ENCODE assay signal across 1 cellular context in the genomic region with DNA sequence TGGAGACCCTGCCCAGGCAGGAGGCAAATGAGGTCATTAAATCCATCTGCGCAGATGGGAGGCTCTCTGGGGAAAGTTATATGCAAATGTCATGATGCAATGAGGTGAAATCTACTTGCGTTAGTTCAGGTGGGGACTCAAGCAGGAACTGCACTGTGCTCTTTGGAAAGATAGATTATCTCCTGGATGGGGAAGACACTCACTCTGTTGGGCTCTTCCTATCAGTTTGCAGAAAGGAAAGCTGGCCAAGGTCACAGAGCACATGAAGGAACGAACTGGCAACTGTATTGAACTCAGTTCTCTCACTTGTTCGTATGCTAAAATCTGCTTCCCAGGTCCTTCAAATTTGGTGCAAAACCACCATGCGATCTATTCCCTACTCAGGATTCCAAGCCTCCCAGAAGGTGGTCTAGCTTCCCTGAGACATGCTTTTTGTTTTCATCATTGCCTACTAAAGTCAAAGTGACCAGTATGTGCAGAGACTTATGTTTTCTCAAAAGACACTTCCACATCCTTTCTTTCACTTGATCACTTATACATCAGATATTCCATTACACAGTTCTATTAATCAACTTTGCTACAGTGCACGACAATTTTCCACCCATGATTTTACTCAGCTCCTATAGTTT.
A peak's percentile ranks its signal among the peaks of the same experiment; 100 is the strongest.
TF ChIP-seq lines count a peak whose summit lies in the region.

No MANE protein-coding gene starts in this region.

TF ChIP-seq in K562, 482 proteins besides CTCF, POLR2A, EP300 and RAD21 (continued from another document and continues in another):
- TF ChIP-seq, protein P1, sequence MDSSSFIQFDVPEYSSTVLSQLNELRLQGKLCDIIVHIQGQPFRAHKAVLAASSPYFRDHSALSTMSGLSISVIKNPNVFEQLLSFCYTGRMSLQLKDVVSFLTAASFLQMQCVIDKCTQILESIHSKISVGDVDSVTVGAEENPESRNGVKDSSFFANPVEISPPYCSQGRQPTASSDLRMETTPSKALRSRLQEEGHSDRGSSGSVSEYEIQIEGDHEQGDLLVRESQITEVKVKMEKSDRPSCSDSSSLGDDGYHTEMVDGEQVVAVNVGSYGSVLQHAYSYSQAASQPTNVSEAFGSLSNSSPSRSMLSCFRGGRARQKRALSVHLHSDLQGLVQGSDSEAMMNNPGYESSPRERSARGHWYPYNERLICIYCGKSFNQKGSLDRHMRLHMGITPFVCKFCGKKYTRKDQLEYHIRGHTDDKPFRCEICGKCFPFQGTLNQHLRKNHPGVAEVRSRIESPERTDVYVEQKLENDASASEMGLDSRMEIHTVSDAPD (CRISPR knock-in tag; IDR thresholded peaks at IDR 0.05), result no peak
- TF ChIP-seq ZSCAN29 (IDR thresholded peaks at IDR 0.05), result no peak
- TF ChIP-seq ZNF436 (CRISPR knock-in tag; IDR thresholded peaks at IDR 0.05), result no peak
- 0 out of 4 replicates have a peak, but pooled peaks of 1 of the 2 experiments have one; percentile 23 for TF ChIP-seq TEAD1 (CRISPR knock-in tag; IDR thresholded peaks at IDR 0.05)
- no peak for TF ChIP-seq RAD51 (IDR thresholded peaks at IDR 0.05; ENCODE audit: borderline replicate concordance, low read depth)
- peak; percentile 94 for TF ChIP-seq JUN (IDR thresholded peaks at IDR 0.05; ENCODE audit: borderline replicate concordance, low read depth, low read length)
- TF ChIP-seq JUN (CRISPR knock-in tag; IDR thresholded peaks at IDR 0.05; ENCODE audit: borderline replicate concordance), result no peak
- no peak for TF ChIP-seq TBP (optimal IDR thresholded peaks at IDR 0.05; ENCODE audit: low read depth, low read length)
- TF ChIP-seq ZNF699 (CRISPR knock-in tag; IDR thresholded peaks at IDR 0.05; ENCODE audit: insufficient replicate concordance), result no peak
- TF ChIP-seq SP2 (IDR thresholded peaks at IDR 0.05; ENCODE audit: extremely low read depth, low read depth, low read length, poor library complexity, severe bottlenecking), result no peak
- no peak for TF ChIP-seq MAFF (IDR thresholded peaks at IDR 0.05; ENCODE audit: low read length)
- TF ChIP-seq, protein P2, sequence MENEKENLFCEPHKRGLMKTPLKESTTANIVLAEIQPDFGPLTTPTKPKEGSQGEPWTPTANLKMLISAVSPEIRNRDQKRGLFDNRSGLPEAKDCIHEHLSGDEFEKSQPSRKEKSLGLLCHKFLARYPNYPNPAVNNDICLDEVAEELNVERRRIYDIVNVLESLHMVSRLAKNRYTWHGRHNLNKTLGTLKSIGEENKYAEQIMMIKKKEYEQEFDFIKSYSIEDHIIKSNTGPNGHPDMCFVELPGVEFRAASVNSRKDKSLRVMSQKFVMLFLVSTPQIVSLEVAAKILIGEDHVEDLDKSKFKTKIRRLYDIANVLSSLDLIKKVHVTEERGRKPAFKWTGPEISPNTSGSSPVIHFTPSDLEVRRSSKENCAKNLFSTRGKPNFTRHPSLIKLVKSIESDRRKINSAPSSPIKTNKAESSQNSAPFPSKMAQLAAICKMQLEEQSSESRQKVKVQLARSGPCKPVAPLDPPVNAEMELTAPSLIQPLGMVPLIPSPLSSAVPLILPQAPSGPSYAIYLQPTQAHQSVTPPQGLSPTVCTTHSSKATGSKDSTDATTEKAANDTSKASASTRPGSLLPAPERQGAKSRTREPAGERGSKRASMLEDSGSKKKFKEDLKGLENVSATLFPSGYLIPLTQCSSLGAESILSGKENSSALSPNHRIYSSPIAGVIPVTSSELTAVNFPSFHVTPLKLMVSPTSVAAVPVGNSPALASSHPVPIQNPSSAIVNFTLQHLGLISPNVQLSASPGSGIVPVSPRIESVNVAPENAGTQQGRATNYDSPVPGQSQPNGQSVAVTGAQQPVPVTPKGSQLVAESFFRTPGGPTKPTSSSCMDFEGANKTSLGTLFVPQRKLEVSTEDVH (IDR thresholded peaks at IDR 0.05; ENCODE audit: low read depth, partially characterized antibody), result peak; percentile 52
- no peak for TF ChIP-seq SRSF9 (IDR thresholded peaks at IDR 0.05; ENCODE audit: borderline replicate concordance, low read depth, low read length)
- no peak for TF ChIP-seq NFE2L1 (tag; IDR thresholded peaks at IDR 0.05; ENCODE audit: borderline replicate concordance, low read depth)
- TF ChIP-seq ATF1 (CRISPR knock-in tag; IDR thresholded peaks at IDR 0.05), result no peak
- TF ChIP-seq ATF1 (tag; IDR thresholded peaks at IDR 0.05), result peak; percentile 76; the same call in 1 of the 2 replicates
- no peak for TF ChIP-seq IRF2 (CRISPR knock-in tag; IDR thresholded peaks at IDR 0.05)
- TF ChIP-seq NEUROD1 (IDR thresholded peaks at IDR 0.05; ENCODE audit: borderline replicate concordance, low read depth, low read length, partially characterized antibody), result peak; percentile 50
- TF ChIP-seq, protein P3, sequence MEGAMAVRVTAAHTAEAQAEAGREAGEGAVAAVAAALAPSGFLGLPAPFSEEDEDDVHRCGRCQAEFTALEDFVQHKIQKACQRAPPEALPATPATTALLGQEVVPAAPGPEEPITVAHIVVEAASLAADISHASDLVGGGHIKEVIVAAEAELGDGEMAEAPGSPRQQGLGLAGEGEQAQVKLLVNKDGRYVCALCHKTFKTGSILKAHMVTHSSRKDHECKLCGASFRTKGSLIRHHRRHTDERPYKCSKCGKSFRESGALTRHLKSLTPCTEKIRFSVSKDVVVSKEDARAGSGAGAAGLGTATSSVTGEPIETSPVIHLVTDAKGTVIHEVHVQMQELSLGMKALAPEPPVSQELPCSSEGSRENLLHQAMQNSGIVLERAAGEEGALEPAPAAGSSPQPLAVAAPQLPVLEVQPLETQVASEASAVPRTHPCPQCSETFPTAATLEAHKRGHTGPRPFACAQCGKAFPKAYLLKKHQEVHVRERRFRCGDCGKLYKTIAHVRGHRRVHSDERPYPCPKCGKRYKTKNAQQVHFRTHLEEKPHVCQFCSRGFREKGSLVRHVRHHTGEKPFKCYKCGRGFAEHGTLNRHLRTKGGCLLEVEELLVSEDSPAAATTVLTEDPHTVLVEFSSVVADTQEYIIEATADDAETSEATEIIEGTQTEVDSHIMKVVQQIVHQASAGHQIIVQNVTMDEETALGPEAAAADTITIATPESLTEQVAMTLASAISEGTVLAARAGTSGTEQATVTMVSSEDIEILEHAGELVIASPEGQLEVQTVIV (CRISPR knock-in tag; IDR thresholded peaks at IDR 0.05; ENCODE audit: borderline replicate concordance), result no peak
- TF ChIP-seq ZNF778 (CRISPR knock-in tag; IDR thresholded peaks at IDR 0.05), result no peak
- TF ChIP-seq SRF (CRISPR knock-in tag; IDR thresholded peaks at IDR 0.05), result no peak; a peak in 2 of 4 replicates
- no peak for TF ChIP-seq PCBP1 (IDR thresholded peaks at IDR 0.05; ENCODE audit: low read depth, low read length, poor library complexity, severe bottlenecking)
- no peak for TF ChIP-seq ZNF445 (CRISPR knock-in tag; IDR thresholded peaks at IDR 0.05; ENCODE audit: low read depth)
- no peak for TF ChIP-seq SMARCA5 (IDR thresholded peaks at IDR 0.05)
- no peak for TF ChIP-seq SRSF1 (IDR thresholded peaks at IDR 0.05; ENCODE audit: low read depth, low read length)
- TF ChIP-seq, protein P4, sequence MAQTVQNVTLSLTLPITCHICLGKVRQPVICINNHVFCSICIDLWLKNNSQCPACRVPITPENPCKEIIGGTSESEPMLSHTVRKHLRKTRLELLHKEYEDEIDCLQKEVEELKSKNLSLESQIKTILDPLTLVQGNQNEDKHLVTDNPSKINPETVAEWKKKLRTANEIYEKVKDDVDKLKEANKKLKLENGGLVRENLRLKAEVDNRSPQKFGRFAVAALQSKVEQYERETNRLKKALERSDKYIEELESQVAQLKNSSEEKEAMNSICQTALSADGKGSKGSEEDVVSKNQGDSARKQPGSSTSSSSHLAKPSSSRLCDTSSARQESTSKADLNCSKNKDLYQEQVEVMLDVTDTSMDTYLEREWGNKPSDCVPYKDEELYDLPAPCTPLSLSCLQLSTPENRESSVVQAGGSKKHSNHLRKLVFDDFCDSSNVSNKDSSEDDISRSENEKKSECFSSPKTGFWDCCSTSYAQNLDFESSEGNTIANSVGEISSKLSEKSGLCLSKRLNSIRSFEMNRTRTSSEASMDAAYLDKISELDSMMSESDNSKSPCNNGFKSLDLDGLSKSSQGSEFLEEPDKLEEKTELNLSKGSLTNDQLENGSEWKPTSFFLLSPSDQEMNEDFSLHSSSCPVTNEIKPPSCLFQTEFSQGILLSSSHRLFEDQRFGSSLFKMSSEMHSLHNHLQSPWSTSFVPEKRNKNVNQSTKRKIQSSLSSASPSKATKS (CRISPR knock-in tag; IDR thresholded peaks at IDR 0.05), result no peak
- no peak for TF ChIP-seq ZNF23 (CRISPR knock-in tag; IDR thresholded peaks at IDR 0.05)
- no peak for TF ChIP-seq ZNF644 (tag; IDR thresholded peaks at IDR 0.05; ENCODE audit: low read depth)
- TF ChIP-seq ZNF12 (CRISPR knock-in tag; IDR thresholded peaks at IDR 0.05), result no peak
- TF ChIP-seq KHSRP (IDR thresholded peaks at IDR 0.05), result no peak
- TF ChIP-seq, protein P5, sequence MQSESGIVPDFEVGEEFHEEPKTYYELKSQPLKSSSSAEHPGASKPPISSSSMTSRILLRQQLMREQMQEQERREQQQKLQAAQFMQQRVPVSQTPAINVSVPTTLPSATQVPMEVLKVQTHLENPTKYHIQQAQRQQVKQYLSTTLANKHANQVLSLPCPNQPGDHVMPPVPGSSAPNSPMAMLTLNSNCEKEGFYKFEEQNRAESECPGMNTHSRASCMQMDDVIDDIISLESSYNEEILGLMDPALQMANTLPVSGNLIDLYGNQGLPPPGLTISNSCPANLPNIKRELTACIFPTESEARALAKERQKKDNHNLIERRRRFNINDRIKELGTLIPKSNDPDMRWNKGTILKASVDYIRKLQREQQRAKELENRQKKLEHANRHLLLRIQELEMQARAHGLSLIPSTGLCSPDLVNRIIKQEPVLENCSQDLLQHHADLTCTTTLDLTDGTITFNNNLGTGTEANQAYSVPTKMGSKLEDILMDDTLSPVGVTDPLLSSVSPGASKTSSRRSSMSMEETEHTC (IDR thresholded peaks at IDR 0.05), result no peak
- TF ChIP-seq, protein P6, sequence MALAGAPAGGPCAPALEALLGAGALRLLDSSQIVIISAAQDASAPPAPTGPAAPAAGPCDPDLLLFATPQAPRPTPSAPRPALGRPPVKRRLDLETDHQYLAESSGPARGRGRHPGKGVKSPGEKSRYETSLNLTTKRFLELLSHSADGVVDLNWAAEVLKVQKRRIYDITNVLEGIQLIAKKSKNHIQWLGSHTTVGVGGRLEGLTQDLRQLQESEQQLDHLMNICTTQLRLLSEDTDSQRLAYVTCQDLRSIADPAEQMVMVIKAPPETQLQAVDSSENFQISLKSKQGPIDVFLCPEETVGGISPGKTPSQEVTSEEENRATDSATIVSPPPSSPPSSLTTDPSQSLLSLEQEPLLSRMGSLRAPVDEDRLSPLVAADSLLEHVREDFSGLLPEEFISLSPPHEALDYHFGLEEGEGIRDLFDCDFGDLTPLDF (CRISPR knock-in tag; IDR thresholded peaks at IDR 0.05), result no peak
- TF ChIP-seq, protein P7, sequence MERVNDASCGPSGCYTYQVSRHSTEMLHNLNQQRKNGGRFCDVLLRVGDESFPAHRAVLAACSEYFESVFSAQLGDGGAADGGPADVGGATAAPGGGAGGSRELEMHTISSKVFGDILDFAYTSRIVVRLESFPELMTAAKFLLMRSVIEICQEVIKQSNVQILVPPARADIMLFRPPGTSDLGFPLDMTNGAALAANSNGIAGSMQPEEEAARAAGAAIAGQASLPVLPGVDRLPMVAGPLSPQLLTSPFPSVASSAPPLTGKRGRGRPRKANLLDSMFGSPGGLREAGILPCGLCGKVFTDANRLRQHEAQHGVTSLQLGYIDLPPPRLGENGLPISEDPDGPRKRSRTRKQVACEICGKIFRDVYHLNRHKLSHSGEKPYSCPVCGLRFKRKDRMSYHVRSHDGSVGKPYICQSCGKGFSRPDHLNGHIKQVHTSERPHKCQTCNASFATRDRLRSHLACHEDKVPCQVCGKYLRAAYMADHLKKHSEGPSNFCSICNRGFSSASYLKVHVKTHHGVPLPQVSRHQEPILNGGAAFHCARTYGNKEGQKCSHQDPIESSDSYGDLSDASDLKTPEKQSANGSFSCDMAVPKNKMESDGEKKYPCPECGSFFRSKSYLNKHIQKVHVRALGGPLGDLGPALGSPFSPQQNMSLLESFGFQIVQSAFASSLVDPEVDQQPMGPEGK (CRISPR knock-in tag; IDR thresholded peaks at IDR 0.05; ENCODE audit: borderline replicate concordance), result no peak
- no peak for TF ChIP-seq MCM2 (IDR thresholded peaks at IDR 0.05; ENCODE audit: low read depth)
- TF ChIP-seq GTF2F1 (IDR thresholded peaks at IDR 0.05; ENCODE audit: low read depth, low read length), result no peak
- TF ChIP-seq ELF1 (tag; IDR thresholded peaks at IDR 0.05), result 0 out of 2 replicates have a peak, but pooled peaks have one; percentile 24
- TF ChIP-seq ZNF77 (CRISPR knock-in tag; IDR thresholded peaks at IDR 0.05), result no peak
- peak; percentile 54; the same call in 1 of the 2 replicates for TF ChIP-seq FOXM1 (IDR thresholded peaks at IDR 0.05; ENCODE audit: low read depth)
- TF ChIP-seq FOXM1 (CRISPR knock-in tag; IDR thresholded peaks at IDR 0.05; ENCODE audit: low read depth), result no peak
- TF ChIP-seq, protein P8, sequence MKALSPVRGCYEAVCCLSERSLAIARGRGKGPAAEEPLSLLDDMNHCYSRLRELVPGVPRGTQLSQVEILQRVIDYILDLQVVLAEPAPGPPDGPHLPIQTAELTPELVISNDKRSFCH (CRISPR knock-in tag; IDR thresholded peaks at IDR 0.05), result no peak
- TF ChIP-seq, protein P8 (tag; IDR thresholded peaks at IDR 0.05), result 0 out of 2 replicates have a peak, but pooled peaks have one; percentile 42
- no peak; the same call in 1 of the 2 replicates for TF ChIP-seq CC2D1A (IDR thresholded peaks at IDR 0.05)
- no peak for TF ChIP-seq BRCA1 (IDR thresholded peaks at IDR 0.05)
- no peak for TF ChIP-seq BRCA1 (CRISPR knock-in tag; IDR thresholded peaks at IDR 0.05)
- no peak for TF ChIP-seq ZNF444 (CRISPR knock-in tag; IDR thresholded peaks at IDR 0.05)
- TF ChIP-seq YBX1 (IDR thresholded peaks at IDR 0.05), result no peak
- 0 out of 2 replicates have a peak, but pooled peaks have one; percentile 6 for TF ChIP-seq PYGO2 (tag; IDR thresholded peaks at IDR 0.05)
- peak; percentile 94 for TF ChIP-seq NCOA1 (IDR thresholded peaks at IDR 0.05; ENCODE audit: low read depth)
- TF ChIP-seq, protein P9, sequence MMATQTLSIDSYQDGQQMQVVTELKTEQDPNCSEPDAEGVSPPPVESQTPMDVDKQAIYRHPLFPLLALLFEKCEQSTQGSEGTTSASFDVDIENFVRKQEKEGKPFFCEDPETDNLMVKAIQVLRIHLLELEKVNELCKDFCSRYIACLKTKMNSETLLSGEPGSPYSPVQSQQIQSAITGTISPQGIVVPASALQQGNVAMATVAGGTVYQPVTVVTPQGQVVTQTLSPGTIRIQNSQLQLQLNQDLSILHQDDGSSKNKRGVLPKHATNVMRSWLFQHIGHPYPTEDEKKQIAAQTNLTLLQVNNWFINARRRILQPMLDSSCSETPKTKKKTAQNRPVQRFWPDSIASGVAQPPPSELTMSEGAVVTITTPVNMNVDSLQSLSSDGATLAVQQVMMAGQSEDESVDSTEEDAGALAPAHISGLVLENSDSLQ (IDR thresholded peaks at IDR 0.05), result 0 out of 2 replicates have a peak, but pooled peaks have one; percentile 27
- TF ChIP-seq NR3C1 (CRISPR knock-in tag; IDR thresholded peaks at IDR 0.05), result no peak
- TF ChIP-seq TCF7 (IDR thresholded peaks at IDR 0.05; ENCODE audit: borderline replicate concordance), result no peak
- TF ChIP-seq RFX7 (CRISPR knock-in tag; IDR thresholded peaks at IDR 0.05), result no peak
- TF ChIP-seq HLTF (IDR thresholded peaks at IDR 0.05), result no peak
- no peak for TF ChIP-seq BDP1 (IDR thresholded peaks at IDR 0.05; ENCODE audit: insufficient read depth, insufficient read length)
